ENCODE assay signal across 14 cellular contexts in the genomic region with DNA sequence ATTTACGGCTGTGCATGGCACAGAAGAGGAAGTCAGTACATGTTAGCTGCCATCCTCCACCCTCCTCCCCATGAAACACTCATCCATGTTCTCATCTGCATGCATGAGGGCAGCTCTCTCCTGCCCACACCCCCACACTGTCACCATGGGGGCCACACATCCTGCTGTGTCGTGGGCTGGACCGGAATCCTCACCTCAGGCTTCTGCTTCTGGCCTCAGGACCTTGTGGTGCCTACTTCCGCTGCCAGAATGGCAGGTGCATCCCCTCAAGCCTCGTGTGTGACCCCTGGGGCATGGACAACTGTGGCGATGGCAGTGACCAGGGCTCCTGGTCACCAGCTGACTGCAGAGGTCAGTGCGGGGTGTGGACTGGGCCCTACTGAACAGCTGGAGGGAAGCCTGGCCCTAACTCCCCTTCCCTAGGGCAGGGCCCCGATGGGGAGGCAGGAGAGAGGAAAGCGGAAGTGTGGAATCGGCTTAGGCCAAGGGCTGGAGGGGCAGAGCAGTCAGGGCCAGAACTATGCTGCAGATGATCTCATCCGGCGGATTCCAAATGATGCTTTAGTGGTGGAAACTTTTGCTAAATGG. TPM values are rescaled to one million over a fixed set of nuclear protein-coding genes. Genes with fewer than 3 reads are reported as not detected.
A peak's percentile ranks its signal among the peaks of the same experiment; 100 is the strongest.
DNase-seq lines count a peak whose midpoint lies in the region; ATAC-seq and TF ChIP-seq lines count a peak whose summit lies in the region.
"Had no signal": no experiment of that assay in that cellular context is flagged by ENCODE, and none has a peak within 500 bp of the region (broad histone marks: within the 10 kb centered on the region; RNA-seq: fewer than 3 reads in every experiment).

No MANE protein-coding gene starts in this region.

- peaks cover 5 to 10% of the 10 kb centered on the region in 2 donors for H3K4me1 ChIP-seq in neuronal stem cell (ENCODE audit: control insufficient read depth in 2 of 2, insufficient read depth in 1 of 2, low read depth in 1 of 2, low read length in 2 of 2)

- no CpG with 5 or more reads among the region's 12 CpGs for WGBS in neuronal stem cell (ENCODE audit: extremely low coverage in 2 of 2, insufficient read length in 2 of 2, insufficient replicate concordance in 1 of 2), 2 donors

- H2AFZ ChIP-seq in neuronal stem cell (ENCODE audit: low read length) = peak overlapping the region; percentile 73

- ATAC-seq in esophagus mucosa (peak; percentile 21), HG03442 (IDR thresholded peaks at IDR 0.05; ENCODE audit: unreplicated experiment) (no peak)

- no peak overlapping the region for H3K4ac ChIP-seq in neuronal stem cell (ENCODE audit: low read length)

- H2BK15ac ChIP-seq in neuronal stem cell (ENCODE audit: low read length) = peak overlapping the region; percentile 88

- no peak overlapping the region for H3K4me3 ChIP-seq in neuronal stem cell (ENCODE audit: low read length in 2 of 2)

- H2BK12ac ChIP-seq in neuronal stem cell (ENCODE audit: low read length) = peak overlapping the region; percentile 78

- DNase-seq in GM10266 (ENCODE audit: extremely low spot score) (peak; percentile 17), Kasumi-1 (lab: John Stamatoyannopoulos, UW) (peak; percentile 14), neuronal stem cell (ENCODE audit: low spot score) (no peak), foreskin melanocyte (no peak), hippocampal formation (lab: John Stamatoyannopoulos, UW) (no peak)
- no peak for DNase-seq in stimulated activated CD4-positive, alpha-beta T cell treated with anti-CD3 and anti-CD28 coated beads, Interleukin-4, amount 100 ng/mL, for 24 hours
- DNase-seq: activated CD4-positive, alpha-beta T cell treated with anti-CD3 and anti-CD28 coated beads, Interleukin-2, amount 50 U/mL, for 48 hours; CD4-positive, alpha-beta memory T cell; midbrain; retina had no signal

- H3K36me3 ChIP-seq in neuronal stem cell (replicated peaks in 1 of 2; ENCODE audit: control insufficient read depth in 2 of 2, insufficient read depth in 2 of 2, low read length in 2 of 2) = no peaks in the 10 kb centered on the region

- H3K9me3 ChIP-seq in neuronal stem cell (replicated peaks in 1 of 2; ENCODE audit: control insufficient read depth in 2 of 2, insufficient read depth in 1 of 2, low read depth in 1 of 2, low read length in 2 of 2) = no peaks in the 10 kb centered on the region

- no peak overlapping the region for H4K91ac ChIP-seq in neuronal stem cell (ENCODE audit: low read depth, low read length, poor library complexity)

- H3K18ac ChIP-seq in neuronal stem cell (ENCODE audit: low read length) = peak overlapping the region; percentile 87

- peak overlapping the region; percentile 4 for H4K8ac ChIP-seq in neuronal stem cell (ENCODE audit: low read depth, low read length)

- H2BK5ac ChIP-seq in neuronal stem cell (ENCODE audit: low read length) = peak overlapping the region; percentile 19

- no peaks in the 10 kb centered on the region for H3K27me3 ChIP-seq in neuronal stem cell (ENCODE audit: control insufficient read depth in 3 of 3, insufficient read depth in 3 of 3, low read depth in 1 of 3, low read length in 3 of 3)

- peak overlapping the region; percentile 58 for H3K23ac ChIP-seq in neuronal stem cell (ENCODE audit: low read depth, low read length, poor library complexity)

- no peak overlapping the region for H3K4me2 ChIP-seq in neuronal stem cell (ENCODE audit: insufficient read depth, low read length, poor library complexity, severe bottlenecking)

- no peak overlapping the region for H3K14ac ChIP-seq in neuronal stem cell (ENCODE audit: low read length)

- no peak overlapping the region for H3K9ac ChIP-seq in neuronal stem cell (ENCODE audit: low read depth, low read length, poor library complexity)

- peak overlapping the region; percentile 97 for H2AK5ac ChIP-seq in neuronal stem cell (ENCODE audit: low read depth, low read length)

- no peak overlapping the region for H2BK120ac ChIP-seq in neuronal stem cell (ENCODE audit: low read depth, low read length)

- no peak overlapping the region for H3K27ac ChIP-seq in neuronal stem cell (replicated peaks; ENCODE audit: low read length)

- no peak for TF ChIP-seq CTCF in GM10266 (IDR thresholded peaks at IDR 0.05; ENCODE audit: control insufficient read depth, insufficient read depth, low read depth, missing control alignments)

- H3K79me1 ChIP-seq in neuronal stem cell (ENCODE audit: low read depth, low read length) = no peaks in the 10 kb centered on the region

RNA-seq across cellular contexts. Expression of a gene that starts 3.8 kb away (rescaled TPM):
- total RNA-seq in esophagus mucosa = 0.04 TPM
- 0.28 TPM for polyA plus RNA-seq in neuronal stem cell (2013, experiment 1 of 2)
- 0.28 TPM for polyA plus RNA-seq in neuronal stem cell (2013, experiment 2 of 2)
- total RNA-seq: activated T-helper 2 cell treated with anti-CD3 and anti-CD28 coated beads, Interferon-gamma antibody, Interleukin-2, Interleukin-4, amounts not matched to agents 10 μg/mL and 5 μg/mL and 100 μg/mL, durations not matched to agents 14 hours and 24 hours and 36 hours; CD4-positive, alpha-beta memory T cell; LHCN-M2 had no signal
- polyA plus RNA-seq: CD4-positive, alpha-beta memory T cell had no signal

RNA-seq across cellular contexts. Expression of a gene that starts 32.9 kb away (rescaled TPM):
- 37.3 TPM for total RNA-seq in esophagus mucosa
- polyA plus RNA-seq in neuronal stem cell (2013, experiment 1 of 2) = 20.9 TPM
- polyA plus RNA-seq in neuronal stem cell (2013, experiment 2 of 2) = 21.8 TPM

Comparison
In these comparisons a context has a peak if more than half of its experiments do, and no peak if none do; other contexts are left out.
1. DNase-seq: peak in GM10266 (single experiment) and Kasumi-1 (2 of 2); none in neuronal stem cell (single experiment), foreskin melanocyte (single experiment), stimulated activated CD4-positive, alpha-beta T cell treated with anti-CD3 and anti-CD28 coated beads, Interleukin-4, amount 100 ng/mL, for 24 hours (single experiment) and hippocampal formation (0 of 2).